In genomic region chr9:33931326-33931725, GRCh38 we compare ENCODE assay signal across 23 cellular contexts.
"Had no signal": no experiment of that assay in that cellular context is flagged by ENCODE, and none has a peak within 500 bp of the region (broad histone marks: within the 10 kb centered on the region; RNA-seq: fewer than 3 reads in every experiment).

No MANE protein-coding gene starts in this region.

- H3K4me3 Mint-ChIP-seq: activated CD4-positive, alpha-beta T cell treated with anti-CD3 and anti-CD28 coated beads for 36 hours; activated CD8-positive, alpha-beta memory T cell treated with anti-CD3 and anti-CD28 coated beads, Interleukin-2, amount 10 ng/mL, durations not matched to agents 7 days and 5 days; mesothelial cell of epicardium; natural killer cell treated with Interleukin-12 subunit alpha and Interleukin-12 subunit beta and Interleukin-15 and Interleukin-18, amount 100 ng/mL, for 72 hours; WTC11 had no signal

- H3K27ac Mint-ChIP-seq: activated CD4-positive, alpha-beta T cell treated with anti-CD3 and anti-CD28 coated beads for 36 hours; activated CD8-positive, alpha-beta memory T cell treated with anti-CD3 and anti-CD28 coated beads, Interleukin-2, amount 10 ng/mL, durations not matched to agents 7 days and 5 days; mesothelial cell of epicardium; natural killer cell treated with Interleukin-12 subunit alpha and Interleukin-12 subunit beta and Interleukin-15 and Interleukin-18, amount 100 ng/mL, for 72 hours had no signal

- H3K9me3 Mint-ChIP-seq: mesothelial cell of epicardium; natural killer cell treated with Interleukin-12 subunit alpha and Interleukin-12 subunit beta and Interleukin-15 and Interleukin-18, amount 100 ng/mL, for 72 hours; WTC11 had no signal

- DNase-seq: activated CD4-positive, alpha-beta T cell treated with anti-CD3 and anti-CD28 coated beads for 36 hours; activated CD4-positive, alpha-beta T cell treated with anti-CD3 and anti-CD28 coated beads, Interleukin-2, amount 50 U/mL, for 48 hours; activated CD8-positive, alpha-beta memory T cell treated with anti-CD3 and anti-CD28 coated beads, Interleukin-2, amount 10 ng/mL, durations not matched to agents 7 days and 5 days; activated effector memory CD4-positive, alpha-beta T cell treated with anti-CD3 and anti-CD28 coated beads, Interleukin-2, amount 50 U/mL, for 16 hours; activated naive CD4-positive, alpha-beta T cell treated with anti-CD3 and anti-CD28 coated beads, Interleukin-2, amount 50 U/mL, for 16 hours; activated T-cell treated with anti-CD3 and anti-CD28 coated beads, Interleukin-2, amount 50 U/mL, for 1 hour; cerebellar nuclear complex; cortex of kidney; effector CD8-positive, alpha-beta T cell; esophagus squamous epithelium; retina; SK-N-SH; stimulated activated CD4-positive, alpha-beta T cell treated with anti-CD3 and anti-CD28 coated beads, Interleukin-12 subunit alpha, Interleukin-12 subunit beta, amount 100 ng/mL, for 4 hours; stimulated activated CD4-positive, alpha-beta T cell treated with anti-CD3 and anti-CD28 coated beads, Interleukin-1b, Interleukin-23, amount 100 ng/mL, for 48 hours; stimulated activated naive CD8-positive, alpha-beta T cell treated with anti-CD3 and anti-CD28 coated beads, Interleukin-15, Interleukin-2, amounts not matched to agents 100 U/mL and 50 U/mL, for 24 hours; substantia nigra had no signal

- ATAC-seq: activated CD4-positive, alpha-beta T cell treated with anti-CD3 and anti-CD28 coated beads for 36 hours; activated CD8-positive, alpha-beta memory T cell treated with anti-CD3 and anti-CD28 coated beads, Interleukin-2, amount 10 ng/mL, durations not matched to agents 7 days and 5 days; natural killer cell treated with Interleukin-12 subunit alpha and Interleukin-12 subunit beta and Interleukin-15 and Interleukin-18, amount 100 ng/mL, for 72 hours; stimulated activated naive CD8-positive, alpha-beta T cell treated with anti-CD3 and anti-CD28 coated beads, Interleukin-15, Interleukin-2, amounts not matched to agents 100 U/mL and 50 U/mL, for 24 hours; WTC11 had no signal

- H3K4me1 Mint-ChIP-seq: activated CD4-positive, alpha-beta T cell treated with anti-CD3 and anti-CD28 coated beads for 36 hours; activated CD8-positive, alpha-beta memory T cell treated with anti-CD3 and anti-CD28 coated beads, Interleukin-2, amount 10 ng/mL, durations not matched to agents 7 days and 5 days; mesothelial cell of epicardium had no signal

- H3K27me3 Mint-ChIP-seq: activated CD4-positive, alpha-beta T cell treated with anti-CD3 and anti-CD28 coated beads for 36 hours; activated CD8-positive, alpha-beta memory T cell treated with anti-CD3 and anti-CD28 coated beads, Interleukin-2, amount 10 ng/mL, durations not matched to agents 7 days and 5 days; natural killer cell treated with Interleukin-12 subunit alpha and Interleukin-12 subunit beta and Interleukin-15 and Interleukin-18, amount 100 ng/mL, for 72 hours had no signal

- H3K27ac ChIP-seq: breast epithelium, esophagus squamous epithelium, tibial nerve had no signal

- H3K9me3 ChIP-seq: adrenal gland, breast epithelium, esophagus squamous epithelium, SK-N-SH, tibial nerve had no signal

- H3K4me3 ChIP-seq: adrenal gland, breast epithelium, esophagus squamous epithelium, lung, tibial nerve had no signal

- H3K4me1 ChIP-seq: breast epithelium, esophagus squamous epithelium had no signal

- H3K27me3 ChIP-seq: adrenal gland, breast epithelium, esophagus squamous epithelium, tibial nerve had no signal
